Comparison of ENCODE assay signal across 18 cellular contexts in genomic region chr17:17081304-17081940, GRCh38. TPM values are rescaled to one million over a fixed set of nuclear protein-coding genes. Genes with fewer than 3 reads are reported as not detected.
A peak's percentile ranks its signal among the peaks of the same experiment; 100 is the strongest.
DNase-seq lines count a peak whose midpoint lies in the region; ATAC-seq and TF ChIP-seq lines count a peak whose summit lies in the region.
"Had no signal": no experiment of that assay in that cellular context is flagged by ENCODE, and none has a peak within 500 bp of the region (broad histone marks: within the 10 kb centered on the region; RNA-seq: fewer than 3 reads in every experiment).

No MANE protein-coding gene starts in this region.

- CTCF ChIA-PET in CD4-positive, alpha-beta T cell (lab: Charles Lee): interaction anchor here (0.7 to 1.1 kb wide), 3 partner anchors 15 to 61 kb away, joined by 3 to 5 read pairs (median 4); no protein-coding TSS in a partner anchor

- POLR2A ChIA-PET in CD4-positive, alpha-beta T cell (lab: Charles Lee): no interaction called here

- no peaks in the 10 kb centered on the region for H3K27me3 ChIP-seq in CD4-positive, alpha-beta T cell (ENCODE audit: control insufficient read depth, insufficient read depth, low read length)
- H3K27me3 ChIP-seq: tibial nerve had no signal

- peaks cover 32% of the 10 kb centered on the region; the same call in 1 of the 2 replicates for H3K36me3 Mint-ChIP-seq in HFFc6 (ENCODE audit: low read depth)
- peaks cover 29% of the 10 kb centered on the region for H3K36me3 Mint-ChIP-seq in memory B cell
- H3K36me3 Mint-ChIP-seq in stimulated activated effector memory CD8-positive, alpha-beta T cell treated with anti-CD3 and anti-CD28 coated beads, Interleukin-12 subunit alpha, Interleukin-12 subunit beta, amount 100 ng/mL, for 72 hours: peaks cover 42% of the 10 kb centered on the region
- H3K36me3 Mint-ChIP-seq in CD4-positive, alpha-beta T cell (ENCODE audit: low read depth): peaks cover 66% of the 10 kb centered on the region
- H3K36me3 Mint-ChIP-seq: natural killer cell treated with Interleukin-12 subunit alpha and Interleukin-12 subunit beta and Interleukin-15 and Interleukin-18, amount 100 ng/mL, for 72 hours had no signal

- H3K27ac Mint-ChIP-seq in HFFc6 (peak overlapping the region; percentile 70), memory B cell (peak overlapping the region; percentile 56)
- peak overlapping the region; percentile 26 for H3K27ac Mint-ChIP-seq in stimulated activated effector memory CD8-positive, alpha-beta T cell treated with anti-CD3 and anti-CD28 coated beads, Interleukin-12 subunit alpha, Interleukin-12 subunit beta, amount 100 ng/mL, for 72 hours
- H3K27ac Mint-ChIP-seq in CD4-positive, alpha-beta T cell: no peak overlapping the region

- H3K27ac ChIP-seq in caudate nucleus (ENCODE audit: low read depth, low read length): peak overlapping the region; percentile 77
- H3K27ac ChIP-seq in CD4-positive, alpha-beta T cell (ENCODE audit: low read depth, low read length): no peak overlapping the region
- H3K27ac ChIP-seq: psoas muscle had no signal

- intact Hi-C loops in CD4-positive, alpha-beta T cell (cut with DNase I, micrococcal nuclease): loop anchor here in 1 of 2 experiments (5.0 kb wide), 1 partner anchor 36 kb away; no protein-coding TSS in a partner anchor

- H3K9me3 ChIP-seq in CD4-positive, alpha-beta T cell (ENCODE audit: control insufficient read depth, low read length): no peaks in the 10 kb centered on the region
- H3K9me3 ChIP-seq: psoas muscle, tibial nerve had no signal

- DNase-seq in HFFc6 (no peak), caudate nucleus (lab: John Stamatoyannopoulos, UW) (peak in 2 of 61 donors; percentile 52 to 64), memory B cell (ENCODE audit: low spot score in 2 of 2) (no peak)
- DNase-seq in stimulated activated effector memory CD8-positive, alpha-beta T cell treated with anti-CD3 and anti-CD28 coated beads, Interleukin-12 subunit alpha, Interleukin-12 subunit beta, amount 100 ng/mL, for 72 hours (ENCODE audit: low spot score in 2 of 2): no peak
- no peak for DNase-seq in stimulated activated CD4-positive, alpha-beta T cell treated with anti-CD3 and anti-CD28 coated beads, Interleukin-4, amount 100 ng/mL, for 4 hours
- no peak for DNase-seq in CD4-positive, alpha-beta T cell
- DNase-seq: activated naive CD4-positive, alpha-beta T cell treated with Interleukin-2 at 50 U/mL for 16 hours; GOT3; kidney glomerular epithelial cell; NCI-H1417 treated with DMSO at 0.1 percent for 48 hours; NCI-H69; psoas muscle; T-helper 1 cell had no signal

- H3K4me3 Mint-ChIP-seq in HFFc6 (no peak overlapping the region; the same call in 1 of the 2 replicates), memory B cell (peak overlapping the region; percentile 24)
- H3K4me3 Mint-ChIP-seq in stimulated activated effector memory CD8-positive, alpha-beta T cell treated with anti-CD3 and anti-CD28 coated beads, Interleukin-12 subunit alpha, Interleukin-12 subunit beta, amount 100 ng/mL, for 72 hours: no peak overlapping the region
- H3K4me3 Mint-ChIP-seq in CD4-positive, alpha-beta T cell: no peak overlapping the region
- H3K4me3 Mint-ChIP-seq: natural killer cell treated with Interleukin-12 subunit alpha and Interleukin-12 subunit beta and Interleukin-15 and Interleukin-18, amount 100 ng/mL, for 72 hours had no signal

- no peaks in the 10 kb centered on the region for H3K9me3 Mint-ChIP-seq in HFFc6
- H3K9me3 Mint-ChIP-seq in memory B cell: no peaks in the 10 kb centered on the region
- H3K9me3 Mint-ChIP-seq in stimulated activated effector memory CD8-positive, alpha-beta T cell treated with anti-CD3 and anti-CD28 coated beads, Interleukin-12 subunit alpha, Interleukin-12 subunit beta, amount 100 ng/mL, for 72 hours: no peaks in the 10 kb centered on the region
- H3K9me3 Mint-ChIP-seq in CD4-positive, alpha-beta T cell: no peaks in the 10 kb centered on the region
- H3K9me3 Mint-ChIP-seq: natural killer cell treated with Interleukin-12 subunit alpha and Interleukin-12 subunit beta and Interleukin-15 and Interleukin-18, amount 100 ng/mL, for 72 hours had no signal

- no peak for TF ChIP-seq CTCF in HFFc6 (IDR thresholded peaks at IDR 0.05)
- no peak for TF ChIP-seq CTCF in CD4-positive, alpha-beta T cell (IDR thresholded peaks at IDR 0.05)

- ATAC-seq in memory B cell (ENCODE audit: low read depth) (no peak), HG03139 (IDR thresholded peaks at IDR 0.05; ENCODE audit: unreplicated experiment) (no peak), GM21390 (IDR thresholded peaks at IDR 0.05; ENCODE audit: unreplicated experiment) (no peak)
- ATAC-seq in stimulated activated effector memory CD8-positive, alpha-beta T cell treated with anti-CD3 and anti-CD28 coated beads, Interleukin-12 subunit alpha, Interleukin-12 subunit beta, amount 100 ng/mL, for 72 hours: no peak
- ATAC-seq in CD4-positive, alpha-beta T cell (ENCODE audit: poor library complexity): no peak
- ATAC-seq: HepG2; natural killer cell treated with Interleukin-12 subunit alpha and Interleukin-12 subunit beta and Interleukin-15 and Interleukin-18, amount 100 ng/mL, for 72 hours; psoas muscle had no signal

- peaks cover 3% of the 10 kb centered on the region for H3K27me3 Mint-ChIP-seq in HFFc6 (ENCODE audit: insufficient read depth)
- H3K27me3 Mint-ChIP-seq in memory B cell: no peaks in the 10 kb centered on the region
- H3K27me3 Mint-ChIP-seq in CD4-positive, alpha-beta T cell: no peaks in the 10 kb centered on the region
- H3K27me3 Mint-ChIP-seq: natural killer cell treated with Interleukin-12 subunit alpha and Interleukin-12 subunit beta and Interleukin-15 and Interleukin-18, amount 100 ng/mL, for 72 hours had no signal

- H3K4me1 Mint-ChIP-seq in HFFc6 (ENCODE audit: low read depth): peaks cover 34% of the 10 kb centered on the region
- peaks cover 10% of the 10 kb centered on the region for H3K4me1 Mint-ChIP-seq in memory B cell
- H3K4me1 Mint-ChIP-seq in stimulated activated effector memory CD8-positive, alpha-beta T cell treated with anti-CD3 and anti-CD28 coated beads, Interleukin-12 subunit alpha, Interleukin-12 subunit beta, amount 100 ng/mL, for 72 hours: peaks cover 24% of the 10 kb centered on the region
- peaks cover 13% of the 10 kb centered on the region for H3K4me1 Mint-ChIP-seq in CD4-positive, alpha-beta T cell (ENCODE audit: low read depth)

RNA-seq across cellular contexts. Expression of gene MPRIP, which starts 39.2 kb away (rescaled TPM):
- 100 to 1,000 TPM; 350 to 409 (median 372) TPM for total RNA-seq in HFFc6 (2021; fragmentation: NEBNext Ultra II Directional; extraction: Animal tissue kit (Norgen Biotek cat#: 25700))
- 100 to 1,000 TPM; 176 to 188 TPM for total RNA-seq in CD4-positive, alpha-beta T cell
